8 cellular contexts compared by ENCODE assay signal in the genomic region with DNA sequence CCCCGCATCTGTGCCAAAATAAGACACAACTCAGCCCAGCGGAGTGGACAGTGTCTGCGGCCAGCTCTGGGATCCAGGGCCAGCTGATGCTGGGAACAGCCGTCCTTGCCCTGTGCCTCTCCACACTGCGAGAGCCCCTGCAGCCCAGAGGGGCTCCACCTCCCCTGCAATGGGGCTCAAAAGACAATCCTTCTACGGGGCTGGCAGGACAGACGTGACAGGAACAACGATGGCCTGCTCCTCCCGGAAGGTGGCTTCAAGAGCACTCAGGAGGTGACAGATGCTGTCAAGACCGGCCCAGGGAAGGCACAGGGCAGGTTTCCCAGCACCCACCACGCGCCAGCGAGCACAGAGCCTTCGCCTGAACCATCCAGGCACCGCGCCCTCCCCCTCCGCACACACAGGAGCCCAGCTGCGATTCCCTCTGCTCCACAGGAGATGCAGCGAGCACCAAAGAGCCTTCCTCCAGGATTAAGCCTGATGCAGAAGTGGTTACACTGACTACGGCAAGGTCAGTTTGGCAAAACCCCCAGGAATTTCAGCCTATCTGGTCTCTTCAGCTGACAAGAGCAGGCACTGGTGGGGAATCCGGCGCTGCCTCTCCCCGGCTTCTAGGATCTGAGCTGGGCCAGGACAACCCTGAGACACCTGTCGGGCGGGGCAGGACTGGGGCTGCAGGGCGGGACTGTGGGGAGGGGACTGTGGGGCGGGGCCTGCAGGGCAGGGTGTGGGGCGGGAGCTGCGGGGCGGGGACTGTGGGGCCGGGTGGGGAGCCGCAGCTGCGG.
DNase-seq lines count a peak whose midpoint lies in the region; ATAC-seq and TF ChIP-seq lines count a peak whose summit lies in the region.

No MANE protein-coding gene starts in this region.

- no peaks in the 10 kb centered on the region for H3K9me3 Mint-ChIP-seq in nephron

- no peak for TF ChIP-seq CTCF in nephron (IDR thresholded peaks at IDR 0.05; ENCODE audit: unreplicated experiment in 3 of 3)
- no peak for TF ChIP-seq CTCF in GM10266 (IDR thresholded peaks at IDR 0.05; ENCODE audit: control insufficient read depth, insufficient read depth, low read depth, missing control alignments)

- H3K9me3 ChIP-seq in GM23248 (ENCODE audit: low read depth): no peaks in the 10 kb centered on the region
- no peaks in the 10 kb centered on the region for H3K9me3 ChIP-seq in endocrine pancreas (ENCODE audit: control insufficient read depth, low read length)

- H3K9me2 ChIP-seq in GM23248 (ENCODE audit: insufficient read depth): no peaks in the 10 kb centered on the region

- H3K4me1 Mint-ChIP-seq in nephron: peaks cover 77% of the 10 kb centered on the region

- H3K4me1 ChIP-seq in GM23248 (ENCODE audit: insufficient read depth) (peaks cover 83% of the 10 kb centered on the region), endocrine pancreas (ENCODE audit: control insufficient read depth, insufficient read depth, low read length) (no peaks in the 10 kb centered on the region)

- H3K27ac Mint-ChIP-seq in nephron: peak overlapping the region in 2 of 3 experiments; percentile 37 to 48

- no peak overlapping the region for H2AFZ ChIP-seq in GM23248

- peak overlapping the region; percentile 94 for H3K27ac ChIP-seq in GM23248

- H3K79me2 ChIP-seq in GM23248 (ENCODE audit: insufficient read depth): peaks cover 100% of the 10 kb centered on the region

- H3K9ac ChIP-seq in GM23248: peak overlapping the region; percentile 77
- peak overlapping the region; percentile 27 for H3K9ac ChIP-seq in endocrine pancreas (ENCODE audit: control insufficient read depth, insufficient read depth, low read length)

- peaks cover 64% of the 10 kb centered on the region for H3F3A ChIP-seq in GM23248 (ENCODE audit: insufficient read depth)

- H3K36me3 ChIP-seq in GM23248 (ENCODE audit: low read depth) (no peaks in the 10 kb centered on the region), endocrine pancreas (ENCODE audit: control insufficient read depth, insufficient read depth, low read length) (no peaks in the 10 kb centered on the region)

- 55 to 64% methylated on average over 20 to 31 of the region's 33 CpGs for WGBS in GM23248 (ENCODE audit: low coverage in 1 of 2, low lambda C conversion rate in 2 of 2, missing lambda C conversion rate in 2 of 2), 2 experiments

- no peaks in the 10 kb centered on the region for H3K27me3 Mint-ChIP-seq in nephron (ENCODE audit: low read depth)

- no peak overlapping the region for H3K4me3 Mint-ChIP-seq in nephron

- no peaks in the 10 kb centered on the region for H3K27me3 ChIP-seq in GM23248 (replicated peaks; ENCODE audit: insufficient read depth)
- no peaks in the 10 kb centered on the region for H3K27me3 ChIP-seq in endocrine pancreas (ENCODE audit: control insufficient read depth, insufficient read depth, low read length)

- peak overlapping the region; percentile 86 for H3K4me2 ChIP-seq in GM23248 (ENCODE audit: unreplicated experiment)

- ATAC-seq in GM18867 (IDR thresholded peaks at IDR 0.05; ENCODE audit: unreplicated experiment) (no peak), HG02798 (IDR thresholded peaks at IDR 0.05; ENCODE audit: poor library complexity, unreplicated experiment) (no peak)

- no peaks in the 10 kb centered on the region; the same call in 1 of the 2 replicates for H4K20me1 ChIP-seq in GM23248 (ENCODE audit: insufficient read depth)

- in situ Hi-C loops in GM23248 (cut with MboI): no loop called here
- in situ Hi-C loops in KBM-7 (cut with MboI; ENCODE audit: low pct_unique_long_range_greater_than_20kb, low sequenced_read_pairs): no loop called here

- DNase-seq in GM23248 (peak; percentile 32), NCI-H526 treated with DMSO at 0.1 percent for 48 hours (lab: John Stamatoyannopoulos, UW) (peak; percentile 41), KBM-7 (no peak), GM10266 (ENCODE audit: extremely low spot score) (no peak)

- peaks cover 4% of the 10 kb centered on the region for H3K36me3 Mint-ChIP-seq in nephron (ENCODE audit: low read depth)

- peak overlapping the region; percentile 58; the same call in 1 of the 2 replicates for H3K4me3 ChIP-seq in GM23248
- H3K4me3 ChIP-seq in endocrine pancreas (ENCODE audit: control insufficient read depth, insufficient read depth, low read length): no peak overlapping the region

Comparison
In these comparisons a context has a peak if more than half of its experiments do, and no peak if none do; other contexts are left out.
1. DNase-seq: peak in GM23248 (single experiment) and NCI-H526 treated with DMSO at 0.1 percent for 48 hours (single experiment); none in KBM-7 (single experiment) and GM10266 (single experiment).